Comparison of ENCODE assay signal across 8 cellular contexts in the genomic region with DNA sequence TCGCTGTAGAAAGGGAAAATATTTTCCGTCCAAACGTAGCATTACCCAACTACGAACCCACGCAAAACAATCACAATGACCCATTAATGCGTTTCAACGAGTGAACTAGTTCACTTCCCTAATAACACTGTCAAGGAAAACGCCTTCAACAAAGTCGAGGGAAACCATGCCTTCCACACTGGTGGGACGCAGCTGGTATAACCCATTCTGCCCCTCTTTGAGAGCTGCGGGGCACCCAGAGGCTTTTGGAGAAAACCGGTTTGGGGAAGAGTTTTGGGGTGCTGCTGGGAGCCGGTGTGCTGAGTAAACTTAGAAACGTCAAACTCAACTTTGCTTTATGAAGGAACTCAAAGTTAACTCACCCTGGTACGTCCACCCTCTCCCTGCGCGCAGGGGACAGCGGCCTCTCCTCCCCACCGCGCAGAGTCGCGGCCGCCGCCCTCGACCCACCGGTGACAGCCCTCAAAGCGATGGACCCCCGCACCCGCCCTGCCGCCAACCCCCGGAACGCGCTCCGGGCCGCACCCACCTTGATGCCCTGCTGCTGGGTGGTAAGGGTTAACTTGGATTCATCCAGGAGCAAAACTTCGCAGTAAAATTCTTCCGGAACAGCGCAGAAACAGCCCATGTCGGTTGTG. TPM values are rescaled to one million over a fixed set of nuclear protein-coding genes. Genes with fewer than 3 reads are reported as not detected.
DNase-seq lines count a peak whose midpoint lies in the region; ATAC-seq and FAIRE-seq lines count a peak whose summit lies in the region.

No MANE protein-coding gene starts in this region.

- H3K4me1 ChIP-seq in iPS DF 6.9 (ENCODE audit: control insufficient read depth, insufficient read depth, low read length) = no peaks in the 10 kb centered on the region
- peaks cover 0 to 2% of the 10 kb centered on the region in 2 donors for H3K4me1 ChIP-seq in small intestine (ENCODE audit: control insufficient read depth in 2 of 2, insufficient read depth in 1 of 2, low read depth in 1 of 2, low read length in 1 of 2)

- intact Hi-C loops in activated T-helper 2 cell treated with anti-CD3 and anti-CD28 coated beads, Interferon-gamma antibody, Interleukin-2, Interleukin-4, amounts not matched to agents 10 μg/mL and 5 μg/mL and 100 μg/mL, durations not matched to agents 14 hours and 24 hours and 36 hours (cut with micrococcal nuclease) = loop anchor here (5.0 to 10.0 kb wide), 2 partner anchors 256 to 1674 kb away; no protein-coding TSS in a partner anchor

- H3K4me1 Mint-ChIP-seq in activated T-cell treated with anti-CD3 and anti-CD28 coated beads, Interleukin-2, amount 50 U/mL, for 4 hours (ENCODE audit: low read depth) = peaks cover 12% of the 10 kb centered on the region
- H3K4me1 Mint-ChIP-seq in activated T-helper 2 cell treated with anti-CD3 and anti-CD28 coated beads, Interferon-gamma antibody, Interleukin-2, Interleukin-4, amounts not matched to agents 10 μg/mL and 5 μg/mL and 100 μg/mL, durations not matched to agents 14 hours and 24 hours and 36 hours (ENCODE audit: low read depth) = peaks cover 11% of the 10 kb centered on the region

- H3K36me3 Mint-ChIP-seq in activated T-cell treated with anti-CD3 and anti-CD28 coated beads, Interleukin-2, amount 50 U/mL, for 4 hours (ENCODE audit: insufficient read depth) = no peaks in the 10 kb centered on the region
- no peaks in the 10 kb centered on the region for H3K36me3 Mint-ChIP-seq in activated T-helper 2 cell treated with anti-CD3 and anti-CD28 coated beads, Interferon-gamma antibody, Interleukin-2, Interleukin-4, amounts not matched to agents 10 μg/mL and 5 μg/mL and 100 μg/mL, durations not matched to agents 14 hours and 24 hours and 36 hours (ENCODE audit: low read depth)

- H3K27me3 ChIP-seq in iPS DF 6.9 (ENCODE audit: control insufficient read depth, insufficient read depth, low read length) (peaks cover 10% of the 10 kb centered on the region; the same call in 1 of the 2 replicates), small intestine (ENCODE audit: control insufficient read depth in 2 of 2, insufficient read depth in 2 of 2, low read length in 2 of 2) (peaks cover 0 to 3% of the 10 kb centered on the region in 2 donors)

- no CpG with 5 or more reads among the region's 39 CpGs for WGBS in iPS DF 6.9 (ENCODE audit: insufficient coverage, insufficient read length)
- 2 to 6% (median 3%) methylated on average over 39 of the region's 39 CpGs for WGBS in small intestine, 3 donors

- H3K4me3 ChIP-seq in iPS DF 6.9 (ENCODE audit: low read length) (peak overlapping the region; percentile 97), small intestine (ENCODE audit: low read depth in 1 of 2, low read length in 2 of 2) (peak overlapping the region; percentile 54 to 72)

- H3K27ac Mint-ChIP-seq in activated T-helper 2 cell treated with anti-CD3 and anti-CD28 coated beads, Interferon-gamma antibody, Interleukin-2, Interleukin-4, amounts not matched to agents 10 μg/mL and 5 μg/mL and 100 μg/mL, durations not matched to agents 14 hours and 24 hours and 36 hours = no peak overlapping the region

- H3K9me3 ChIP-seq in iPS DF 6.9 (ENCODE audit: control insufficient read depth, insufficient read depth, low read length) = no peaks in the 10 kb centered on the region
- no peaks in the 10 kb centered on the region for H3K9me3 ChIP-seq in small intestine (ENCODE audit: control insufficient read depth, low read depth)

- no peak overlapping the region for H3K27ac ChIP-seq in iPS DF 6.9 (ENCODE audit: low read length)
- peak overlapping the region in 1 of 2 donors; percentile 68 for H3K27ac ChIP-seq in small intestine (ENCODE audit: low read depth in 1 of 2, low read length in 1 of 2)

- H3K4me3 Mint-ChIP-seq in activated T-cell treated with anti-CD3 and anti-CD28 coated beads, Interleukin-2, amount 50 U/mL, for 4 hours = peak overlapping the region; percentile 78
- peak overlapping the region; percentile 70 for H3K4me3 Mint-ChIP-seq in activated T-helper 2 cell treated with anti-CD3 and anti-CD28 coated beads, Interferon-gamma antibody, Interleukin-2, Interleukin-4, amounts not matched to agents 10 μg/mL and 5 μg/mL and 100 μg/mL, durations not matched to agents 14 hours and 24 hours and 36 hours (ENCODE audit: low read depth)

- peaks cover 58% of the 10 kb centered on the region for H3K27me3 Mint-ChIP-seq in activated T-cell treated with anti-CD3 and anti-CD28 coated beads, Interleukin-2, amount 50 U/mL, for 4 hours (ENCODE audit: low read depth)
- peaks cover 58% of the 10 kb centered on the region for H3K27me3 Mint-ChIP-seq in activated T-helper 2 cell treated with anti-CD3 and anti-CD28 coated beads, Interferon-gamma antibody, Interleukin-2, Interleukin-4, amounts not matched to agents 10 μg/mL and 5 μg/mL and 100 μg/mL, durations not matched to agents 14 hours and 24 hours and 36 hours (ENCODE audit: low read depth)

- DNase-seq in activated T-cell treated with anti-CD3 and anti-CD28 coated beads, Interleukin-2, amount 50 U/mL, for 4 hours = no peak
- DNase-seq in activated T-cell treated with anti-CD3 and anti-CD28 coated beads for 4 hours (no peak), iPS DF 6.9 (ENCODE audit: low read depth, low spot score) (no peak), small intestine (no peak), SHP77 (lab: John Stamatoyannopoulos, UW) (no peak)
- DNase-seq in activated T-helper 2 cell treated with anti-CD3 and anti-CD28 coated beads, Interferon-gamma antibody, Interleukin-2, Interleukin-4, amounts not matched to agents 10 μg/mL and 5 μg/mL and 100 μg/mL, durations not matched to agents 14 hours and 24 hours and 36 hours (ENCODE audit: low spot score) = no peak

- FAIRE-seq in small intestine (lab: Jason Lieb, UNC) = no peak

- H3K9me3 Mint-ChIP-seq in activated T-cell treated with anti-CD3 and anti-CD28 coated beads, Interleukin-2, amount 50 U/mL, for 4 hours = no peaks in the 10 kb centered on the region
- no peaks in the 10 kb centered on the region for H3K9me3 Mint-ChIP-seq in activated T-helper 2 cell treated with anti-CD3 and anti-CD28 coated beads, Interferon-gamma antibody, Interleukin-2, Interleukin-4, amounts not matched to agents 10 μg/mL and 5 μg/mL and 100 μg/mL, durations not matched to agents 14 hours and 24 hours and 36 hours

- H3K36me3 ChIP-seq in iPS DF 6.9 (ENCODE audit: control insufficient read depth, insufficient read depth, low read length) = no peaks in the 10 kb centered on the region
- H3K36me3 ChIP-seq in small intestine (ENCODE audit: control insufficient read depth in 2 of 2, insufficient read depth in 2 of 2, low read length in 2 of 2) = no peaks in the 10 kb centered on the region

- ATAC-seq in activated T-cell treated with anti-CD3 and anti-CD28 coated beads, Interleukin-2, amount 50 U/mL, for 4 hours = no peak
- ATAC-seq in HG03457 (IDR thresholded peaks at IDR 0.05; ENCODE audit: unreplicated experiment) (no peak), GM19397 (IDR thresholded peaks at IDR 0.05; ENCODE audit: unreplicated experiment) (no peak)

RNA-seq across cellular contexts. Expression of a gene that starts 0.5 kb away (rescaled TPM):
- total RNA-seq in activated T-cell treated with anti-CD3 and anti-CD28 coated beads, Interleukin-2, amount 50 U/mL, for 4 hours = under 1 TPM; 0.10 to 0.35 (median 0.16) TPM
- total RNA-seq in activated T-helper 2 cell treated with anti-CD3 and anti-CD28 coated beads, Interferon-gamma antibody, Interleukin-2, Interleukin-4, amounts not matched to agents 10 μg/mL and 5 μg/mL and 100 μg/mL, durations not matched to agents 14 hours and 24 hours and 36 hours = 0.34 and 0.68 TPM in 2 replicates
- polyA plus RNA-seq in small intestine = 1 to 10 TPM in 2 of 3 donors, under 1 TPM in 1; 0.67 to 3.9 (median 1.9) TPM
